ENCODE assay signal across 9 cellular contexts in the genomic region with DNA sequence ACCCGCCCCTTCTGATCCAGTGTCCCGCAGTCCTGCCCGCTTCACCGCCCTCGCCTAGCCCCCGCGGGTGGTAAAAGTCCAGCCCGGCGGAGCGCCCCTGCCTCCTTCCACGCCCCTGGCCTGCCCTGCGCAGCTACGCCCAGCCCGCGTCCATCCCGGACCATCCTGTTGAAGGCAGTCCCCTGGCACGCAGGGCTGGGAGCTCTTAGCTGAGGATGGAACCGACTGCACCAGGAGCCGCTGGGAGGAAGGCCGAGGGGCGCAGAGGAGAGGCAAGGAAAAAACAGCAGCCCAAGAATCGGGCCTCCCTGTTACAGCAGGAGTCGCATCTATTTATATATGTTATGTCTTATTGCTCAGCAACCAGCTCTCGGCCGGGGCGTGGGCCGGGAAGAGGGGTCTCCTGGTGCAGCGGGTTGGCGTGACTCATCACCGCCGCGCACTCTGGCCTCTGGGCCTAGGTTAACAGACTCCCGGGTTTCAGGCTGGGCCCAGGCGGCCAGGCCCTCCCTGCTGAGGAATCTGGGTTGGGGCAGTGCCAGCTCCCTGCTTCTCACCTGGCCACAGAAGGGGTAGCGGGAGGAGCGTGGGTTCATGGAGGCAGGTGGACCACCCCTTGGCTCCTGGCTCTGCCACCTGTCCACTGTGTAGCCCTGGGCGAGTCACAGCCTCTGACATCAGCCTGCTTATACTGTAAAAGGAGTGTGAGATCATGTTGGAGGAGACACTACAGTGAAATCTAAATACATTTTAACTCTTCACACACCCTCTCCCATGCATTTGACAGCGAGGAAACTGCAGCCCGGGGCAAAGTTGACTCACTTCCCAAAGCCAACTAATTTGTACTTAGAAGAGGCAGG. TPM values are rescaled to one million over a fixed set of nuclear protein-coding genes. Genes with fewer than 3 reads are reported as not detected.
DNase-seq lines count a peak whose midpoint lies in the region; ATAC-seq, FAIRE-seq and TF ChIP-seq lines count a peak whose summit lies in the region.
"Had no signal": no experiment of that assay in that cellular context is flagged by ENCODE, and none has a peak within 500 bp of the region (broad histone marks: within the 10 kb centered on the region; RNA-seq: fewer than 3 reads in every experiment).

No MANE protein-coding gene starts in this region.

- H3K27me3 Mint-ChIP-seq in chondrocyte (ENCODE audit: low read depth) = no peaks in the 10 kb centered on the region

- FAIRE-seq in GM19239 (lab: Jason Lieb, UNC) = no peak

- POLR2A ChIA-PET in AG04450 (lab: Yijun Ruan, JAX) = no interaction called here

- TF ChIP-seq CTCF in AG04450 (IDR thresholded peaks at IDR 0.05; ENCODE audit: low read depth, low read length) = no peak
- no peak for TF ChIP-seq CTCF in chondrocyte (IDR thresholded peaks at IDR 0.05)

- H3K9me3 ChIP-seq in AG04450 (ENCODE audit: control insufficient read depth, insufficient read depth, low read length) = no peaks in the 10 kb centered on the region
- no peaks in the 10 kb centered on the region for H3K9me3 ChIP-seq in mucosa of rectum (ENCODE audit: control insufficient read depth in 2 of 2, low read length in 2 of 2)

- H3K4me3 ChIP-seq in AG04450 (ENCODE audit: low read depth, low read length) (no peak overlapping the region), mucosa of rectum (ENCODE audit: low read length in 2 of 2) (peak overlapping the region; percentile 41 to 59)

- H3K27ac Mint-ChIP-seq in chondrocyte (ENCODE audit: unreplicated experiment) = peak overlapping the region; percentile 69

- CTCF ChIA-PET in AG04450 (lab: Charles Lee) = interaction anchor here (0.5 to 1.3 kb wide), 2 partner anchors 22 to 77 kb away, joined by 3 to 7 read pairs; no protein-coding TSS in a partner anchor

- DNase-seq in AG04450 (ENCODE audit: low read depth, low spot score) (no peak), chondrocyte (ENCODE audit: low spot score) (no peak), GM19239 (ENCODE audit: insufficient read length, low spot score) (no peak), NCI-H1092 treated with DMSO at 0.1 percent for 48 hours (lab: John Stamatoyannopoulos, UW) (no peak), middle frontal gyrus (ENCODE audit: extremely low spot score, low spot score) (no peak)
- DNase-seq: naive B cell had no signal

- peaks cover 84% of the 10 kb centered on the region for H3K4me1 Mint-ChIP-seq in chondrocyte (ENCODE audit: low read depth)

- H3K4me3 Mint-ChIP-seq in chondrocyte (ENCODE audit: unreplicated experiment) = no peak overlapping the region
- H3K4me3 Mint-ChIP-seq: naive B cell had no signal

- H3K36me3 ChIP-seq in mucosa of rectum (ENCODE audit: control insufficient read depth in 2 of 2, insufficient read depth in 2 of 2, low read length in 2 of 2) = no peaks in the 10 kb centered on the region

- H3K36me3 Mint-ChIP-seq in chondrocyte (ENCODE audit: low read depth) = no peaks in the 10 kb centered on the region

- peak; percentile 2 for ATAC-seq in HG02885 (IDR thresholded peaks at IDR 0.05; ENCODE audit: poor library complexity, unreplicated experiment)
- no peak for ATAC-seq in HG02981 (IDR thresholded peaks at IDR 0.05; ENCODE audit: unreplicated experiment)

- peak overlapping the region; percentile 14 to 63 for H3K9ac ChIP-seq in mucosa of rectum (ENCODE audit: low read depth in 1 of 2, low read length in 2 of 2)

- H3K4me1 ChIP-seq in mucosa of rectum (ENCODE audit: control insufficient read depth in 2 of 2, insufficient read depth in 2 of 2, low read length in 2 of 2) = peaks cover 29 to 53% of the 10 kb centered on the region in 2 donors

- H3K27ac ChIP-seq in AG04450 (ENCODE audit: low read depth, low read length) (peak overlapping the region; percentile 39), mucosa of rectum (ENCODE audit: low read depth in 2 of 2, low read length in 2 of 2) (peak overlapping the region; percentile 87 to 89)

- H3K27me3 ChIP-seq in AG04450 (ENCODE audit: control insufficient read depth, insufficient read depth, low read length) (no peaks in the 10 kb centered on the region), mucosa of rectum (ENCODE audit: control insufficient read depth in 2 of 2, insufficient read depth in 2 of 2, low read length in 2 of 2) (no peaks in the 10 kb centered on the region)

- H3K9me3 Mint-ChIP-seq in chondrocyte (ENCODE audit: low read depth) = no peaks in the 10 kb centered on the region
- H3K9me3 Mint-ChIP-seq: naive B cell had no signal

RNA-seq across cellular contexts. Expression of gene MAP3K2, which starts 13.4 kb away (rescaled TPM):
- 14.9 and 15.5 TPM in 2 replicates for polyA plus RNA-seq in AG04450 (2011; rRNA removed)
- 26.8 and 36.7 TPM in 2 replicates for polyA minus RNA-seq in AG04450 (2011; rRNA and poly(A)+ RNA removed)
- total RNA-seq in chondrocyte = 77.3 to 88.1 TPM (median 79.5 TPM) in 3 replicates

RNA-seq across cellular contexts. Expression of gene PROC, which starts 17.1 kb away (rescaled TPM):
- not detected in 2 replicates for polyA plus RNA-seq in AG04450 (2011; rRNA removed)
- not detected in 2 replicates for polyA minus RNA-seq in AG04450 (2011; rRNA and poly(A)+ RNA removed)
- total RNA-seq in chondrocyte = 2.6 to 5.3 TPM (median 2.7 TPM) in 3 replicates
